Comparison of ENCODE assay signal across 15 cellular contexts in genomic region chr2:126981476-126981875, GRCh38.
A peak's percentile ranks its signal among the peaks of the same experiment; 100 is the strongest.
DNase-seq lines count a peak whose midpoint lies in the region; ATAC-seq and TF ChIP-seq lines count a peak whose summit lies in the region.
"Had no signal": no experiment of that assay in that cellular context is flagged by ENCODE, and none has a peak within 500 bp of the region (broad histone marks: within the 10 kb centered on the region; RNA-seq: fewer than 3 reads in every experiment).

No MANE protein-coding gene starts in this region.

- no peaks in the 10 kb centered on the region for H3K9me3 ChIP-seq in breast epithelium
- H3K9me3 ChIP-seq: BLaER1 had no signal

- no peak for TF ChIP-seq POLR2A in breast epithelium (IDR thresholded peaks at IDR 0.05)

- TF ChIP-seq CTCF in MCF 10A (IDR thresholded peaks at IDR 0.05; ENCODE audit: unreplicated experiment): no peak
- no peak for TF ChIP-seq CTCF in breast epithelium (IDR thresholded peaks at IDR 0.05)
- no peak for TF ChIP-seq CTCF in foreskin fibroblast (IDR thresholded peaks at IDR 0.05; ENCODE audit: low read depth, low read length)

- POLR2A ChIA-PET in MCF 10A (lab: Yijun Ruan, JAX): no interaction called here
- POLR2A ChIA-PET in activated CD8-positive, alpha-beta T cell treated with anti-CD3 and anti-CD28 coated beads, Interleukin-2, amount 10 ng/mL, durations not matched to agents 7 days and 5 days (lab: Charles Lee): no interaction called here

- H3K9me3 Mint-ChIP-seq in MCF 10A (ENCODE audit: unreplicated experiment): no peaks in the 10 kb centered on the region
- H3K9me3 Mint-ChIP-seq in activated CD8-positive, alpha-beta T cell treated with anti-CD3 and anti-CD28 coated beads, Interleukin-2, amount 10 ng/mL, durations not matched to agents 7 days and 5 days (ENCODE audit: insufficient read depth): no peaks in the 10 kb centered on the region
- H3K9me3 Mint-ChIP-seq: CD8-positive, alpha-beta T cell; H9 had no signal

- H3K4me1 ChIP-seq in breast epithelium: no peaks in the 10 kb centered on the region
- H3K4me1 ChIP-seq: BLaER1 had no signal

- H3K4me3 ChIP-seq in breast epithelium (no peak overlapping the region), foreskin fibroblast (ENCODE audit: low read depth in 1 of 2, low read length in 2 of 2) (no peak overlapping the region)
- H3K4me3 ChIP-seq: BLaER1 had no signal

- peaks cover 10% of the 10 kb centered on the region for H3K27me3 Mint-ChIP-seq in MCF 10A (ENCODE audit: insufficient read depth, unreplicated experiment)
- peaks cover 7% of the 10 kb centered on the region for H3K27me3 Mint-ChIP-seq in activated CD8-positive, alpha-beta T cell treated with anti-CD3 and anti-CD28 coated beads, Interleukin-2, amount 10 ng/mL, durations not matched to agents 7 days and 5 days (ENCODE audit: low read depth)

- no TSS peak for BruUV-seq in MCF 10A (replicated peaks; lab: Mats Ljungman, UMichigan)

- CTCF ChIA-PET in MCF 10A (lab: Yijun Ruan, JAX): interaction anchor here (1.1 kb wide), 1 partner anchor 10 kb away, joined by 6 read pairs; no protein-coding TSS in a partner anchor
- CTCF ChIA-PET in activated CD8-positive, alpha-beta T cell treated with anti-CD3 and anti-CD28 coated beads, Interleukin-2, amount 10 ng/mL, durations not matched to agents 7 days and 5 days (lab: Charles Lee): no interaction called here

- H3K36me3 ChIP-seq in breast epithelium: no peaks in the 10 kb centered on the region
- H3K36me3 ChIP-seq: BLaER1 had no signal

- H3K36me3 Mint-ChIP-seq in MCF 10A (ENCODE audit: insufficient read depth, unreplicated experiment): no peaks in the 10 kb centered on the region
- H3K36me3 Mint-ChIP-seq in activated CD8-positive, alpha-beta T cell treated with anti-CD3 and anti-CD28 coated beads, Interleukin-2, amount 10 ng/mL, durations not matched to agents 7 days and 5 days (ENCODE audit: low read depth): no peaks in the 10 kb centered on the region
- H3K36me3 Mint-ChIP-seq: CD8-positive, alpha-beta T cell had no signal

- intact Hi-C loops in MCF 10A (cut with micrococcal nuclease) (no loop called here), breast epithelium (cut with DNase I; ENCODE audit: low total_unique reads) (no loop called here)

- H3K4me3 Mint-ChIP-seq in MCF 10A (ENCODE audit: unreplicated experiment): no peak overlapping the region
- H3K4me3 Mint-ChIP-seq in activated CD8-positive, alpha-beta T cell treated with anti-CD3 and anti-CD28 coated beads, Interleukin-2, amount 10 ng/mL, durations not matched to agents 7 days and 5 days: no peak overlapping the region
- H3K4me3 Mint-ChIP-seq: CD8-positive, alpha-beta T cell; H9 had no signal

- H3K4me1 Mint-ChIP-seq in MCF 10A (ENCODE audit: insufficient read depth, unreplicated experiment): no peaks in the 10 kb centered on the region
- H3K4me1 Mint-ChIP-seq in activated CD8-positive, alpha-beta T cell treated with anti-CD3 and anti-CD28 coated beads, Interleukin-2, amount 10 ng/mL, durations not matched to agents 7 days and 5 days (ENCODE audit: low read depth): no peaks in the 10 kb centered on the region

- no peak for ATAC-seq in activated CD8-positive, alpha-beta T cell treated with anti-CD3 and anti-CD28 coated beads, Interleukin-2, amount 10 ng/mL, durations not matched to agents 7 days and 5 days
- ATAC-seq in GM21576 (IDR thresholded peaks at IDR 0.05; ENCODE audit: unreplicated experiment) (no peak), HG03025 (IDR thresholded peaks at IDR 0.05; ENCODE audit: low FRiP score, unreplicated experiment) (no peak)
- ATAC-seq: CD8-positive, alpha-beta T cell had no signal

- peak; percentile 48 for DNase-seq in MCF 10A (ENCODE audit: unreplicated experiment)
- DNase-seq in breast epithelium (ENCODE audit: low spot score in 2 of 2): no peak
- DNase-seq in NCI-H524 treated with DMSO at 0.1 percent for 48 hours (lab: John Stamatoyannopoulos, UW): peak; percentile 59
- peak; percentile 18 to 25 for DNase-seq in foreskin fibroblast
- DNase-seq in activated CD8-positive, alpha-beta T cell treated with anti-CD3 and anti-CD28 coated beads, Interleukin-2, amount 10 ng/mL, durations not matched to agents 7 days and 5 days: no peak
- no peak for DNase-seq in amygdala (lab: John Stamatoyannopoulos, UW)
- DNase-seq: CD8-positive, alpha-beta T cell; H9; IMR-90; Karpas-422; NCI-H187; NCI-H69 had no signal

- H3K27ac Mint-ChIP-seq in MCF 10A (ENCODE audit: low read depth, unreplicated experiment): no peak overlapping the region
- H3K27ac Mint-ChIP-seq in activated CD8-positive, alpha-beta T cell treated with anti-CD3 and anti-CD28 coated beads, Interleukin-2, amount 10 ng/mL, durations not matched to agents 7 days and 5 days: no peak overlapping the region
- H3K27ac Mint-ChIP-seq: CD8-positive, alpha-beta T cell; H9 had no signal

- H3K27me3 ChIP-seq in breast epithelium: no peaks in the 10 kb centered on the region
- H3K27me3 ChIP-seq: BLaER1 had no signal

- no peak overlapping the region for H3K27ac ChIP-seq in breast epithelium
- H3K27ac ChIP-seq: BLaER1 had no signal

Comparison
In these comparisons a context has a peak if more than half of its experiments do, and no peak if none do; other contexts are left out.
1. DNase-seq: peak in MCF 10A (single experiment), NCI-H524 treated with DMSO at 0.1 percent for 48 hours (single experiment) and foreskin fibroblast (2 of 2); none in breast epithelium (0 of 2), activated CD8-positive, alpha-beta T cell treated with anti-CD3 and anti-CD28 coated beads, Interleukin-2, amount 10 ng/mL, durations not matched to agents 7 days and 5 days (single experiment) and amygdala (0 of 56).